1 cellular context compared by ENCODE assay signal in genomic region chr12:116406529-116406928, GRCh38.
TF ChIP-seq lines count a peak whose summit lies in the region.

No MANE protein-coding gene starts in this region.

TF ChIP-seq in HepG2, 621 proteins besides CTCF, POLR2A, EP300 and RAD21 (continued from another document):
- TF ChIP-seq ZHX2 (IDR thresholded peaks at IDR 0.05; ENCODE audit: low read depth) (no peak), ZHX2 (CRISPR knock-in tag; IDR thresholded peaks at IDR 0.05; ENCODE audit: borderline replicate concordance) (no peak), SOX5 (CRISPR knock-in tag; IDR thresholded peaks at IDR 0.05; ENCODE audit: borderline replicate concordance) (peak; percentile 36; the same call in 1 of the 2 replicates), ERF (CRISPR knock-in tag; IDR thresholded peaks at IDR 0.05) (0 out of 2 replicates have a peak, but pooled peaks have one; percentile 23), CEBPG (CRISPR knock-in tag; IDR thresholded peaks at IDR 0.05) (peak; percentile 98), MBNL3 (CRISPR knock-in tag; conservative IDR thresholded peaks at IDR 0.05) (no peak), ZFP91 (CRISPR knock-in tag; IDR thresholded peaks at IDR 0.05; ENCODE audit: borderline replicate concordance) (0 out of 2 replicates have a peak, but pooled peaks have one; percentile 27), HMG20A (CRISPR knock-in tag; IDR thresholded peaks at IDR 0.05; ENCODE audit: borderline replicate concordance) (peak; percentile 44; the same call in 1 of the 2 replicates), YY1 (IDR thresholded peaks at IDR 0.05; ENCODE audit: insufficient read depth, insufficient replicate concordance, low read depth, low read length) (no peak), ZNF878 (CRISPR knock-in tag; IDR thresholded peaks at IDR 0.05) (no peak), NR3C1 (CRISPR knock-in tag; IDR thresholded peaks at IDR 0.05) (no peak), FOXP4 (CRISPR knock-in tag; IDR thresholded peaks at IDR 0.05) (peak; percentile 77), RERE (CRISPR knock-in tag; IDR thresholded peaks at IDR 0.05; ENCODE audit: low read depth) (no peak), SMAD3 (CRISPR knock-in tag; IDR thresholded peaks at IDR 0.05) (0 out of 2 replicates have a peak, but pooled peaks have one; percentile 31), REL (CRISPR knock-in tag; conservative IDR thresholded peaks at IDR 0.05) (no peak), ZNF296 (CRISPR knock-in tag; conservative IDR thresholded peaks at IDR 0.05) (no peak), CERS6 (CRISPR knock-in tag; IDR thresholded peaks at IDR 0.05) (no peak), RARA (CRISPR knock-in tag; IDR thresholded peaks at IDR 0.05) (0 out of 2 replicates have a peak, but pooled peaks have one; percentile 22), SNAPC2 (CRISPR knock-in tag; IDR thresholded peaks at IDR 0.05) (no peak), ZNF598 (CRISPR knock-in tag; IDR thresholded peaks at IDR 0.05; ENCODE audit: borderline replicate concordance) (no peak), HOXA3 (CRISPR knock-in tag; IDR thresholded peaks at IDR 0.05) (peak; percentile 24; the same call in 1 of the 2 replicates), ZNF12 (CRISPR knock-in tag; IDR thresholded peaks at IDR 0.05) (peak; percentile 64), ZFX (CRISPR knock-in tag; IDR thresholded peaks at IDR 0.05; ENCODE audit: low read depth) (peak; percentile 60; the same call in 1 of the 2 replicates), CREBL2 (CRISPR knock-in tag; IDR thresholded peaks at IDR 0.05; ENCODE audit: borderline replicate concordance) (no peak), THRA (CRISPR knock-in tag; IDR thresholded peaks at IDR 0.05; ENCODE audit: borderline replicate concordance) (peak; percentile 34; the same call in 1 of the 2 replicates), ZNF441 (CRISPR knock-in tag; IDR thresholded peaks at IDR 0.05; ENCODE audit: borderline replicate concordance) (0 out of 2 replicates have a peak, but pooled peaks have one; percentile 32), NFIC (IDR thresholded peaks at IDR 0.05; ENCODE audit: low read length) (no peak), CBX5 (CRISPR knock-in tag; IDR thresholded peaks at IDR 0.05; ENCODE audit: borderline replicate concordance) (0 out of 2 replicates have a peak, but pooled peaks have one; percentile 63), ZMYM2 (CRISPR knock-in tag; IDR thresholded peaks at IDR 0.05) (0 out of 2 replicates have a peak, but pooled peaks have one; percentile 16), ZNF549 (CRISPR knock-in tag; IDR thresholded peaks at IDR 0.05) (no peak), POLR2AphosphoS5 (IDR thresholded peaks at IDR 0.05; ENCODE audit: low read depth, low read length) (no peak)
